Comparison of ENCODE assay signal across 20 cellular contexts in the genomic region with DNA sequence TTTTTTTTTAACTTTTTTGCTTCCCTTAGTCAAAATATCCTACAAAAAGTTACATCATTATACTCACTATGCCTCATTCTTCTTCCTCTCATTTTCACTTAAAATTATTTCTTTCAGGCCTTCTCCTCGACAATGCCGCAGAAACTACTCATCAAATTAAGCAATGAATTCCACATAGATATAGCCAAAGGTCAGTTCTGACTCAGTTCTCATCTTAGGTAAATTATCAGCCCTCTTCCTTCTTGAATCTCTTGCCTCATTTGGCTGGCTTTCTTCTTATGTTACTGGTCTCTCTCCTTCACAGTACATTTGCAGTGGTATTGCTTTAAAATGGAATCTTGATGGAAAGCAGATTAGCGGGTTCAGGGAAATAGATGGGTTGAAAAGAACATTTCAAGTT.
"Had no signal": no experiment of that assay in that cellular context is flagged by ENCODE, and none has a peak within 500 bp of the region (broad histone marks: within the 10 kb centered on the region; RNA-seq: fewer than 3 reads in every experiment).

No MANE protein-coding gene starts in this region.

- H3K9me3 Mint-ChIP-seq: activated CD4-positive, alpha-beta memory T cell treated with anti-CD3 and anti-CD28 coated beads, Interleukin-2, amount 10 ng/mL, durations not matched to agents 7 days and 5 days; type B pancreatic cell had no signal

- H3K36me3 ChIP-seq: colonic mucosa, sigmoid colon, suprapubic skin, WERI-Rb-1 had no signal

- H3K4me1 Mint-ChIP-seq: activated CD4-positive, alpha-beta memory T cell treated with anti-CD3 and anti-CD28 coated beads, Interleukin-2, amount 10 ng/mL, durations not matched to agents 7 days and 5 days; activated CD4-positive, alpha-beta T cell treated with anti-CD3 and anti-CD28 coated beads for 36 hours; naive thymus-derived CD8-positive, alpha-beta T cell; T-cell had no signal

- H3K9me3 ChIP-seq: colonic mucosa, psoas muscle, sigmoid colon, suprapubic skin had no signal

- DNase-seq: activated CD4-positive, alpha-beta memory T cell treated with anti-CD3 and anti-CD28 coated beads, Interleukin-2, amount 10 ng/mL, durations not matched to agents 7 days and 5 days; activated CD4-positive, alpha-beta T cell treated with anti-CD3 and anti-CD28 coated beads for 36 hours; activated gamma-delta T cell; activated T-cell treated with anti-CD3 and anti-CD28 coated beads, Interleukin-2, amount 50 U/mL, for 48 hours; aorta; colonic mucosa; effector CD4-positive, alpha-beta T cell; hypothalamus; left cardiac atrium; naive thymus-derived CD8-positive, alpha-beta T cell; psoas muscle; sigmoid colon; stimulated activated CD4-positive, alpha-beta T cell treated with anti-CD3 and anti-CD28 coated beads, Interleukin-12 subunit alpha, Interleukin-12 subunit beta, amount 100 ng/mL, for 4 hours; stimulated activated naive CD4-positive, alpha-beta T cell treated with Interleukin-2 at 50 U/mL for 16 hours; T-cell; WERI-Rb-1 had no signal

- ATAC-seq: activated CD4-positive, alpha-beta T cell treated with anti-CD3 and anti-CD28 coated beads for 36 hours; naive thymus-derived CD8-positive, alpha-beta T cell; psoas muscle; T-cell had no signal

- H3K4me1 ChIP-seq: colonic mucosa, psoas muscle, sigmoid colon, suprapubic skin had no signal

- H3K27me3 Mint-ChIP-seq: activated CD4-positive, alpha-beta memory T cell treated with anti-CD3 and anti-CD28 coated beads, Interleukin-2, amount 10 ng/mL, durations not matched to agents 7 days and 5 days; activated CD4-positive, alpha-beta T cell treated with anti-CD3 and anti-CD28 coated beads for 36 hours; activated naive CD8-positive, alpha-beta T cell; naive thymus-derived CD8-positive, alpha-beta T cell; T-cell; type B pancreatic cell had no signal

- H3K4me3 Mint-ChIP-seq: activated CD4-positive, alpha-beta memory T cell treated with anti-CD3 and anti-CD28 coated beads, Interleukin-2, amount 10 ng/mL, durations not matched to agents 7 days and 5 days; activated CD4-positive, alpha-beta T cell treated with anti-CD3 and anti-CD28 coated beads for 36 hours; activated naive CD8-positive, alpha-beta T cell; naive thymus-derived CD8-positive, alpha-beta T cell; T-cell; type B pancreatic cell had no signal

- H3K27ac Mint-ChIP-seq: activated CD4-positive, alpha-beta memory T cell treated with anti-CD3 and anti-CD28 coated beads, Interleukin-2, amount 10 ng/mL, durations not matched to agents 7 days and 5 days; activated CD4-positive, alpha-beta T cell treated with anti-CD3 and anti-CD28 coated beads for 36 hours; activated naive CD8-positive, alpha-beta T cell; naive thymus-derived CD8-positive, alpha-beta T cell; T-cell; type B pancreatic cell had no signal

- H3K27ac ChIP-seq: colonic mucosa, psoas muscle, sigmoid colon, suprapubic skin, WERI-Rb-1 had no signal

- H3K36me3 Mint-ChIP-seq: activated naive CD8-positive, alpha-beta T cell; naive thymus-derived CD8-positive, alpha-beta T cell; T-cell; type B pancreatic cell had no signal

- H3K4me3 ChIP-seq: colonic mucosa, lung, psoas muscle, sigmoid colon, suprapubic skin had no signal

- H3K27me3 ChIP-seq: colonic mucosa, sigmoid colon, suprapubic skin had no signal
